ENCODE assay signal across 22 cellular contexts in the genomic region with DNA sequence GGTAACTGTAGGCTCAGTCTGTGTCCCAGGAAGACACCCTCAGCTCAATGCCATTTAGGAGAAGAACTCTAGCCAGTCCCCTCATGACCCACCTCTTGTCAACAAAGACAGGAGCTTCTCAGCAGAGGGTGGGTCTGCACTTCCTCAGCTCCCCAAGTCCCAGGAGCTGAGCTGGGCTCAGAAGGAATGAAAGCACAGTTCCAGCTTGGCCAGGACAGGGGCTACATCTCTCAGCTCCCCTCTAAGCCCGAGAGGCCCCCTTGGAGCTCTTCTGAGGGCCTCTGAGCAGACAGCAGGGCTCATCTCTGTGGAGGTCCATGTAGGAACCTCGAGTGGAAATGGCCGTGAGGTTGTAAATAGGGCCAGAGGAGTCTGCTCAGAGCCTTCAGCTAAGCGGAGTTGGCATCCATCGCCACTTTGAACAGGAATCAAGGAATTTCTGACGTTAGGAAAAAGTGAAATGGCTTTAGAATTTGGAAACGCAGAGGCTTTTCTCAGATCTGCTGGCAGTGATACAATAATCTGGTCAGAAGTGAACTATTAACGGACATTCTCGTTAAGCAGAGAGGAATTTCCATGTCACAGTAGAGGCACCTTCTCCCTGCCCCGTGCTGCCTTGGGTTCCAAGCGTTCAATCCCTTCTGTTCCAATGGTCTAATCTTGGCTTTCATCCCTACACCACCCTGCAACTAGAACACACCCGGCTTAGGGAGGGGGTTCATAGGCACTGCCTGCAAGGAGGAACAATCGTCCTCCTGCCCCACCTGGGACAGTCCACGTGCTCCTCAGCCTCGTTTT.
DNase-seq lines count a peak whose midpoint lies in the region; ATAC-seq and TF ChIP-seq lines count a peak whose summit lies in the region.
"Had no signal": no experiment of that assay in that cellular context is flagged by ENCODE, and none has a peak within 500 bp of the region (broad histone marks: within the 10 kb centered on the region; RNA-seq: fewer than 3 reads in every experiment).

No MANE protein-coding gene starts in this region.

- TF ChIP-seq CTCF in chondrocyte (IDR thresholded peaks at IDR 0.05) (no peak), neural progenitor cell (IDR thresholded peaks at IDR 0.05) (no peak), thoracic aorta (IDR thresholded peaks at IDR 0.05) (no peak)

- H2AFZ ChIP-seq in neural progenitor cell (replicated peaks): no peak overlapping the region

- H3K27ac Mint-ChIP-seq in chondrocyte (ENCODE audit: unreplicated experiment) (no peak overlapping the region), neural progenitor cell (peak overlapping the region; percentile 60)
- H3K27ac Mint-ChIP-seq: B cell; progenitor cell of endocrine pancreas; stimulated activated naive CD8-positive, alpha-beta T cell treated with anti-CD3 and anti-CD28 coated beads, Interleukin-15, Interleukin-2, amounts not matched to agents 100 ng/mL and 50 ng/mL, for 24 hours had no signal

- H3K9me3 ChIP-seq in neural progenitor cell (ENCODE audit: low read depth) (no peaks in the 10 kb centered on the region), thoracic aorta (no peaks in the 10 kb centered on the region)
- H3K9me3 ChIP-seq: lower lobe of right lung had no signal

- no peak overlapping the region for H3K4me2 ChIP-seq in neural progenitor cell

- H3F3A ChIP-seq in neural progenitor cell (ENCODE audit: low read depth): no peaks in the 10 kb centered on the region

- H3K4me1 Mint-ChIP-seq in chondrocyte (ENCODE audit: low read depth) (no peaks in the 10 kb centered on the region), neural progenitor cell (peaks cover 10% of the 10 kb centered on the region)
- H3K4me1 Mint-ChIP-seq: B cell; central memory CD8-positive, alpha-beta T cell had no signal

- H3K79me2 ChIP-seq in neural progenitor cell (ENCODE audit: low read depth): no peaks in the 10 kb centered on the region

- H3K9ac ChIP-seq in neural progenitor cell: no peak overlapping the region

- H3K36me3 Mint-ChIP-seq in chondrocyte (ENCODE audit: low read depth) (no peaks in the 10 kb centered on the region), neural progenitor cell (no peaks in the 10 kb centered on the region)

- H3K36me3 ChIP-seq in neural progenitor cell: no peaks in the 10 kb centered on the region
- no peaks in the 10 kb centered on the region for H3K36me3 ChIP-seq in thoracic aorta
- H3K36me3 ChIP-seq: lower lobe of right lung, WERI-Rb-1 had no signal

- no peaks in the 10 kb centered on the region for H3K27me3 ChIP-seq in neural progenitor cell
- no peaks in the 10 kb centered on the region for H3K27me3 ChIP-seq in thoracic aorta (replicated peaks; ENCODE audit: insufficient read depth)

- H3K9me3 Mint-ChIP-seq in chondrocyte (ENCODE audit: low read depth): peaks cover 4% of the 10 kb centered on the region
- H3K9me3 Mint-ChIP-seq in neural progenitor cell: peaks cover 3% of the 10 kb centered on the region
- H3K9me3 Mint-ChIP-seq: central memory CD8-positive, alpha-beta T cell; H9; stimulated activated naive CD8-positive, alpha-beta T cell treated with anti-CD3 and anti-CD28 coated beads, Interleukin-15, Interleukin-2, amounts not matched to agents 100 ng/mL and 50 ng/mL, for 24 hours had no signal

- H3K27me3 Mint-ChIP-seq in chondrocyte (ENCODE audit: low read depth) (peaks cover 21% of the 10 kb centered on the region), neural progenitor cell (ENCODE audit: insufficient read depth, low read depth) (peaks cover 13% of the 10 kb centered on the region)
- H3K27me3 Mint-ChIP-seq: B cell; stimulated activated naive CD8-positive, alpha-beta T cell treated with anti-CD3 and anti-CD28 coated beads, Interleukin-15, Interleukin-2, amounts not matched to agents 100 ng/mL and 50 ng/mL, for 24 hours had no signal

- DNase-seq in cardiac septum (ENCODE audit: low spot score) (peak; percentile 50), left ventricle myocardium superior (no peak), chondrocyte (ENCODE audit: low spot score) (peak; percentile 28), neural progenitor cell (ENCODE audit: low spot score) (no peak), thoracic aorta (ENCODE audit: low spot score) (peak; percentile 48), EL (no peak), glomerular visceral epithelial cell (ENCODE audit: extremely low spot score) (no peak), kidney tubule cell (ENCODE audit: low spot score) (no peak)
- DNase-seq: activated naive CD4-positive, alpha-beta T cell treated with anti-CD3 and anti-CD28 coated beads, Interleukin-2, amount 50 U/mL, for 16 hours; GDM1; H9; lower lobe of right lung; NCI-H1105; NCI-H1930; NCI-H526; SHP77; trophoblast cell; WERI-Rb-1 had no signal

- H3K4me3 ChIP-seq in neural progenitor cell (no peak overlapping the region), thoracic aorta (peak overlapping the region; percentile 26)
- H3K4me3 ChIP-seq: lower lobe of right lung had no signal

- ATAC-seq in left ventricle myocardium superior (no peak), thoracic aorta (ENCODE audit: insufficient number of reproducible peaks, low FRiP score, low read depth) (peak; percentile 66)
- ATAC-seq: lower lobe of right lung had no signal

- H3K4me3 Mint-ChIP-seq in chondrocyte (ENCODE audit: unreplicated experiment) (no peak overlapping the region), neural progenitor cell (no peak overlapping the region)
- H3K4me3 Mint-ChIP-seq: B cell; central memory CD8-positive, alpha-beta T cell; H9; stimulated activated naive CD8-positive, alpha-beta T cell treated with anti-CD3 and anti-CD28 coated beads, Interleukin-15, Interleukin-2, amounts not matched to agents 100 ng/mL and 50 ng/mL, for 24 hours had no signal

- no peaks in the 10 kb centered on the region for H4K20me1 ChIP-seq in neural progenitor cell (ENCODE audit: low read depth)

- H3K4me1 ChIP-seq in neural progenitor cell (no peaks in the 10 kb centered on the region), thoracic aorta (ENCODE audit: control insufficient read depth in 1 of 2, low read depth in 2 of 2) (peaks cover 23 to 60% of the 10 kb centered on the region in 2 donors)

- no peak overlapping the region for H3K27ac ChIP-seq in neural progenitor cell
- peak overlapping the region; percentile 89 for H3K27ac ChIP-seq in thoracic aorta
- H3K27ac ChIP-seq: lower lobe of right lung, WERI-Rb-1 had no signal

- intact Hi-C loops in cardiac septum (cut with DNase I) (no loop called here), left ventricle myocardium superior (cut with micrococcal nuclease) (no loop called here)

Comparison
In these comparisons a context has a peak if more than half of its experiments do, and no peak if none do; other contexts are left out.
1. DNase-seq: peak in cardiac septum (single experiment), chondrocyte (single experiment) and thoracic aorta (single experiment); none in left ventricle myocardium superior (single experiment), neural progenitor cell (single experiment), EL (single experiment), glomerular visceral epithelial cell (single experiment) and kidney tubule cell (single experiment).